In the genomic region with DNA sequence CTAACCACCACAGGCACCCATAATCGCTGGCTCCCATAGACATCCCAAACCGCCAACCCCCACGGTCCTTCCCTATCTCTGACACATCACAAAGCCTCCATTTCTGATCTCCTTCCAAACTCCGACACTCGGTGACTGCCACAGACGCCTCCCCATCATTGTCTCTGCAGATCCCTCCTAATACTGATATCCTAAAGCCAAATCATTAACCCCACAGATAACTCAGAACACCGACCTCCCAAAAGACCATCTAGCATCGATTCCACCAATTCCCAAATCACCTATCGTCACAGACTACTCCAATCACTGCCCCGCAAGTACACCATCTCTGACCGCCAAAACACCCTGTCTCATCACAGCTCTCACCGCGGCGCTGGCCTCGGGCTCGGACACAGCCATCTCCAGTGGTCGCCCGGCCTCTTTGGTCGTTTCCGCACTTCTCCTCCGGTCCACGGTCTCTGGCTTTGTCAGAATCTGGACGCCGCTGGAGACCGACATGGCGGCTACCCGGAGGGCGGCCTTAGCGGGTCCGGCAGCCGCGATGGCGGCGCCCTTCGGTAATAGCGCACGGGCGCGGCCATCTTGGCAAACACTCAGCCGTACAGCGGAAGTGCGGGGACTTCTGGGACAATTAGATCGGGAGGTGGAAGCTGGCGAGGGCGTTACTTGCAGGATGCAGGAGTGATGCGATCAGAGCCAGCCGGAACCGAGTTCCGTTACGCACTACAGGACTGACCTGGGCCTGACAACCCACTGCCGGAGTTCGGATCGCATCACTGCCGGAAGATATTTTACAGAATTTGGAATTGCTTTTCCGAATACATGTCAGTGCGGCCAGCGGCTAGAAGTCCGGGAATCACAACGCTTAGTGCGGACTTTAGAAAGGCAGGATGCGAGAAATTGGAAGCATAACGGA, we compare ENCODE assay signal across 8 cellular contexts. TPM values are rescaled to one million over a fixed set of nuclear protein-coding genes. Genes with fewer than 3 reads are reported as not detected.
A peak's percentile ranks its signal among the peaks of the same experiment; 100 is the strongest.
DNase-seq lines count a peak whose midpoint lies in the region; ATAC-seq and TF ChIP-seq lines count a peak whose summit lies in the region.

A gene (minus strand): TSS at position 534 of the 916 bp plus-strand sequence. CDS start 36 bp downstream, at position 498.

- H3K27ac Mint-ChIP-seq in mesothelial cell of epicardium = no peak within 1 kb of the TSS

- no peaks in the 10 kb centered on the region for H3K4me1 Mint-ChIP-seq in mesothelial cell of epicardium

- DNase-seq in NCI-H774 (lab: John Stamatoyannopoulos, UW) (peak; percentile 93), activated T-cell treated with anti-CD3 and anti-CD28 coated beads for 24 hours (ENCODE audit: low read depth) (peak; percentile 71), epithelial cell of prostate (ENCODE audit: low read depth, low spot score) (peak; percentile 57), mesothelial cell of epicardium (ENCODE audit: low spot score in 2 of 2, unreplicated experiment in 2 of 2) (peak; percentile 55 to 86), SKM-1 (lab: John Stamatoyannopoulos, UW; ENCODE audit: unreplicated experiment) (no peak)
- DNase-seq in stimulated activated CD8-positive, alpha-beta memory T cell treated with anti-CD3 and anti-CD28 coated beads, Interleukin-15, amount 100 ng/mL, for 1 hour (ENCODE audit: low read depth) = peak; percentile 52

- H3K36me3 Mint-ChIP-seq in mesothelial cell of epicardium = no peaks in the 10 kb centered on the region

- ATAC-seq in GM18873 (IDR thresholded peaks at IDR 0.05; ENCODE audit: low FRiP score, unreplicated experiment) (peak; percentile 86), HG03354 (IDR thresholded peaks at IDR 0.05; ENCODE audit: poor library complexity, severe bottlenecking, unreplicated experiment) (peak; percentile 75)

- H3K4me3 Mint-ChIP-seq in mesothelial cell of epicardium = no peak within 1 kb of the TSS

- H3K27ac ChIP-seq in epithelial cell of prostate = no peak within 1 kb of the TSS

- peaks cover 12% of the 10 kb centered on the region for H3K27me3 Mint-ChIP-seq in mesothelial cell of epicardium (ENCODE audit: low read depth)

- TF ChIP-seq CTCF in mesothelial cell of epicardium (IDR thresholded peaks at IDR 0.05; ENCODE audit: unreplicated experiment) = no peak

- peaks cover 7% of the 10 kb centered on the region for H3K9me3 Mint-ChIP-seq in mesothelial cell of epicardium

RNA-seq across cellular contexts. Expression of the gene that starts here (rescaled TPM):
- 8.2 to 9.3 TPM (median 8.9 TPM) in 3 replicates for total RNA-seq in mesothelial cell of epicardium
